In the genomic region with DNA sequence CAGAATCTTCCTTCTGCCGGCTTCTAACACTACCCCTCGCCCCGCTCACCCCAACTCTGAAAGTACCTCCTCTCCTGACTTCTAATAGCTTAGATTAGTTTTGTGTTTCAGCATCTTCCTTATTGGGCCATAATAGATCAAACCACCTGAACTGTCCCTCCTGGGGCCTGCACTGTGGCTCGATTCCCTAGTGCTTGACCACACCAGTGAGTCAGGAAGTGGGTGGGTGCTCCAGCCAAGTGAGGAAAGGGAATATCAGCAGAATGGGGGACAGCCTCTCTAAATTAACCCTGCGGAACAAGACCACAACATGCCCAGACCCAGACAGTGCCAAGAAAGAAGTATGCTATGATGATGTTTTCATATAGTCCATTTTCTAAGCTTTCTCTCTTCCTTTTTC, we compare ENCODE assay signal across 38 cellular contexts. TPM values are rescaled to one million over a fixed set of nuclear protein-coding genes. Genes with fewer than 3 reads are reported as not detected.
"Had no signal": no experiment of that assay in that cellular context is flagged by ENCODE, and none has a peak within 500 bp of the region (broad histone marks: within the 10 kb centered on the region; RNA-seq: fewer than 3 reads in every experiment).

No MANE protein-coding gene starts in this region.

- H3K36me3 ChIP-seq: cardiac muscle cell, MG63 had no signal

- DNase-seq: activated CD4-positive, alpha-beta memory T cell treated with anti-CD3 and anti-CD28 coated beads, Interleukin-2, amount 10 ng/mL, durations not matched to agents 7 days and 5 days; activated CD4-positive, alpha-beta T cell treated with anti-CD3 and anti-CD28 coated beads for 1 hour; activated CD4-positive, alpha-beta T cell treated with anti-CD3 and anti-CD28 coated beads for 48 hours; activated CD4-positive, CD25-positive, alpha-beta regulatory T cell; activated effector memory CD4-positive, alpha-beta T cell treated with anti-CD3 and anti-CD28 coated beads, Interleukin-2, amount 50 U/mL, for 16 hours; activated naive CD4-positive, alpha-beta T cell; activated naive CD4-positive, alpha-beta T cell treated with anti-CD3 and anti-CD28 coated beads, Interleukin-2, amount 50 U/mL, for 16 hours; activated naive CD8-positive, alpha-beta T cell treated with anti-CD3 and anti-CD28 coated beads for 36 hours; activated T-cell treated with anti-CD3 and anti-CD28 coated beads, Interleukin-2, amount 50 U/mL, for 1 hour; activated T-cell treated with anti-CD3 and anti-CD28 coated beads, Interleukin-2, amount 50 U/mL, for 72 hours; amniotic stem cell; aorta; Kasumi-1; KG1; MG63; NCI-H1048; NCI-H1105 treated with DMSO at 0.1 percent for 48 hours; NCI-H1436; NCI-H1694; NCI-H1930; NCI-H2081 treated with DMSO at 0.1 percent for 48 hours; NCI-H345; NCI-H524 treated with DMSO at 0.1 percent for 48 hours; NK-92 treated with Interleukin-12 subunit alpha and Interleukin-12 subunit beta, amount 100 ng/mL, for 24 hours; PC-9; SIG-M5; T-cell; T-helper 17 cell; T-helper 9 cell; WERI-Rb-1 had no signal

- H3K4me1 Mint-ChIP-seq: activated CD4-positive, alpha-beta memory T cell treated with anti-CD3 and anti-CD28 coated beads, Interleukin-2, amount 10 ng/mL, durations not matched to agents 7 days and 5 days; activated T-helper 17 cell treated with anti-CD3 and anti-CD28 coated beads, Interleukin-2, amount 50 U/mL, for 72 hours; central memory CD8-positive, alpha-beta T cell; T-cell; T-helper 17 cell had no signal

- H3K4me3 Mint-ChIP-seq: activated CD4-positive, alpha-beta memory T cell treated with anti-CD3 and anti-CD28 coated beads, Interleukin-2, amount 10 ng/mL, durations not matched to agents 7 days and 5 days; activated naive CD8-positive, alpha-beta T cell treated with anti-CD3 and anti-CD28 coated beads for 36 hours; activated T-cell treated with anti-CD3 and anti-CD28 coated beads, Interleukin-2, amount 50 U/mL, for 72 hours; activated T-helper 17 cell treated with anti-CD3 and anti-CD28 coated beads, Interleukin-2, amount 50 U/mL, for 72 hours; central memory CD8-positive, alpha-beta T cell; T-cell; T-helper 17 cell had no signal

- H3K27ac Mint-ChIP-seq: activated CD4-positive, alpha-beta memory T cell treated with anti-CD3 and anti-CD28 coated beads, Interleukin-2, amount 10 ng/mL, durations not matched to agents 7 days and 5 days; activated naive CD8-positive, alpha-beta T cell treated with anti-CD3 and anti-CD28 coated beads for 36 hours; activated T-cell treated with anti-CD3 and anti-CD28 coated beads, Interleukin-2, amount 50 U/mL, for 72 hours; activated T-helper 17 cell treated with anti-CD3 and anti-CD28 coated beads, Interleukin-2, amount 50 U/mL, for 72 hours; T-cell; T-helper 17 cell had no signal

- H3K9me3 Mint-ChIP-seq: activated CD4-positive, alpha-beta memory T cell treated with anti-CD3 and anti-CD28 coated beads, Interleukin-2, amount 10 ng/mL, durations not matched to agents 7 days and 5 days; activated naive CD8-positive, alpha-beta T cell treated with anti-CD3 and anti-CD28 coated beads for 36 hours; activated T-cell treated with anti-CD3 and anti-CD28 coated beads, Interleukin-2, amount 50 U/mL, for 72 hours; activated T-helper 17 cell treated with anti-CD3 and anti-CD28 coated beads, Interleukin-2, amount 50 U/mL, for 72 hours; central memory CD8-positive, alpha-beta T cell; T-cell had no signal

- H3K4me2 ChIP-seq: PC-9 had no signal

- H3K36me3 Mint-ChIP-seq: activated naive CD8-positive, alpha-beta T cell treated with anti-CD3 and anti-CD28 coated beads for 36 hours; T-cell had no signal

- H3K27ac ChIP-seq: cardiac muscle cell, PC-9, RWPE1, WERI-Rb-1 had no signal

- H2AFZ ChIP-seq: PC-9 had no signal

- H3K4me3 ChIP-seq: cardiac muscle cell, MG63, PC-9 had no signal

- ATAC-seq: activated T-cell treated with anti-CD3 and anti-CD28 coated beads, Interleukin-2, amount 50 U/mL, for 72 hours; activated T-helper 17 cell treated with anti-CD3 and anti-CD28 coated beads, Interleukin-2, amount 50 U/mL, for 72 hours; Right ventricle myocardium inferior; SK-N-SH treated with all-trans-retinoic acid at 6 μM for 48 hours; T-cell; T-helper 17 cell had no signal

- H3K9me3 ChIP-seq: MG63 had no signal

RNA-seq across cellular contexts. Expression of a gene that starts 8.5 kb away (rescaled TPM):
- total RNA-seq: activated CD4-positive, alpha-beta memory T cell treated with anti-CD3 and anti-CD28 coated beads, Interleukin-2, amount 10 ng/mL, durations not matched to agents 7 days and 5 days; activated CD8-positive, alpha-beta memory T cell treated with anti-CD3 and anti-CD28 coated beads for 36 hours; activated naive CD8-positive, alpha-beta T cell treated with anti-CD3 and anti-CD28 coated beads for 36 hours; activated T-cell treated with anti-CD3 and anti-CD28 coated beads, Interleukin-2, amount 50 U/mL, for 72 hours; activated T-helper 17 cell treated with anti-CD3 and anti-CD28 coated beads, Interleukin-2, amount 50 U/mL, for 72 hours; OCI-LY7; T-cell; T-helper 17 cell had no signal
